Comparison of ENCODE assay signal across 1 cellular context in the genomic region with DNA sequence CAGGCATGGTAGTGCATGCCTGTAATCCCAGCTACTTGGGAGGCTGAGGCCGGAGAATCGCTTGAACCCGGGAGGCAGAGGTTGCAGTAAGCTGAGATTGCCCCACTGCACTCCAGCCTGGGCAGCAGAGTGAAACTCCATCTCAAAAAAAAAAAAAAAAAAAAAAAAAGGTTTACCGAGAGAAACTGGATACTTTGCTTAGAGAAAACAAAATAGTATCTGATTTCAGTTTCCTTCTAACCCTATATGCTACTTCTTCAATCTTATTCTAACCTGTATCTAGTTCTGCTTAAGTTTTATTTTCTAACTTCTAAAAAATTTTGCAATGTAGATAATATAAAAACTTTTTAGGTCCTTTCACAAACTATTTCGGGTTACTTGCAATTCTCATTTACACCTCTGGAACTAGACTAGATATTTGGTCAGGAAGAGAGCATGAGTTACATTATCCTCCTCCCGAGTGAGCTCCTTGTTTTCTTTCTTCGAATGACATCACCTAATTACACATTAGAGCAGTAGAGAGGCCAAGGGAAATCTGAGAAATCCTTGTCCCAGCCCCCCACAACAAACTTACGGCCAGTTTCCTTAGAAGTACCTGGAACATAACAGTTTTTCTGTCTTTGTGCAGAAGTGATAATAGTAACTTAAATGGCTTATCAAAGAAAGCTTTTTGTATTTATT.
TF ChIP-seq lines count a peak whose summit lies in the region.

No MANE protein-coding gene starts in this region.

TF ChIP-seq in GM23338, 12 proteins besides CTCF, POLR2A, EP300 and RAD21:
- TF ChIP-seq, protein P1, sequence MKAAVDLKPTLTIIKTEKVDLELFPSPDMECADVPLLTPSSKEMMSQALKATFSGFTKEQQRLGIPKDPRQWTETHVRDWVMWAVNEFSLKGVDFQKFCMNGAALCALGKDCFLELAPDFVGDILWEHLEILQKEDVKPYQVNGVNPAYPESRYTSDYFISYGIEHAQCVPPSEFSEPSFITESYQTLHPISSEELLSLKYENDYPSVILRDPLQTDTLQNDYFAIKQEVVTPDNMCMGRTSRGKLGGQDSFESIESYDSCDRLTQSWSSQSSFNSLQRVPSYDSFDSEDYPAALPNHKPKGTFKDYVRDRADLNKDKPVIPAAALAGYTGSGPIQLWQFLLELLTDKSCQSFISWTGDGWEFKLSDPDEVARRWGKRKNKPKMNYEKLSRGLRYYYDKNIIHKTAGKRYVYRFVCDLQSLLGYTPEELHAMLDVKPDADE (IDR thresholded peaks at IDR 0.05) = no peak
- no peak for TF ChIP-seq NANOG (IDR thresholded peaks at IDR 0.05; ENCODE audit: borderline replicate concordance)
- no peak for TF ChIP-seq ZNF331 (CRISPR knock-in tag; IDR thresholded peaks at IDR 0.05; ENCODE audit: low read depth)
- TF ChIP-seq EZH2phosphoT487 (IDR thresholded peaks at IDR 0.05; ENCODE audit: unreplicated experiment) = no peak
- no peak for TF ChIP-seq CREB1 (CRISPR knock-in tag; IDR thresholded peaks at IDR 0.05; ENCODE audit: low read depth)
- no peak for TF ChIP-seq STAT1 (IDR thresholded peaks at IDR 0.05; ENCODE audit: unreplicated experiment)
- TF ChIP-seq, protein P2, sequence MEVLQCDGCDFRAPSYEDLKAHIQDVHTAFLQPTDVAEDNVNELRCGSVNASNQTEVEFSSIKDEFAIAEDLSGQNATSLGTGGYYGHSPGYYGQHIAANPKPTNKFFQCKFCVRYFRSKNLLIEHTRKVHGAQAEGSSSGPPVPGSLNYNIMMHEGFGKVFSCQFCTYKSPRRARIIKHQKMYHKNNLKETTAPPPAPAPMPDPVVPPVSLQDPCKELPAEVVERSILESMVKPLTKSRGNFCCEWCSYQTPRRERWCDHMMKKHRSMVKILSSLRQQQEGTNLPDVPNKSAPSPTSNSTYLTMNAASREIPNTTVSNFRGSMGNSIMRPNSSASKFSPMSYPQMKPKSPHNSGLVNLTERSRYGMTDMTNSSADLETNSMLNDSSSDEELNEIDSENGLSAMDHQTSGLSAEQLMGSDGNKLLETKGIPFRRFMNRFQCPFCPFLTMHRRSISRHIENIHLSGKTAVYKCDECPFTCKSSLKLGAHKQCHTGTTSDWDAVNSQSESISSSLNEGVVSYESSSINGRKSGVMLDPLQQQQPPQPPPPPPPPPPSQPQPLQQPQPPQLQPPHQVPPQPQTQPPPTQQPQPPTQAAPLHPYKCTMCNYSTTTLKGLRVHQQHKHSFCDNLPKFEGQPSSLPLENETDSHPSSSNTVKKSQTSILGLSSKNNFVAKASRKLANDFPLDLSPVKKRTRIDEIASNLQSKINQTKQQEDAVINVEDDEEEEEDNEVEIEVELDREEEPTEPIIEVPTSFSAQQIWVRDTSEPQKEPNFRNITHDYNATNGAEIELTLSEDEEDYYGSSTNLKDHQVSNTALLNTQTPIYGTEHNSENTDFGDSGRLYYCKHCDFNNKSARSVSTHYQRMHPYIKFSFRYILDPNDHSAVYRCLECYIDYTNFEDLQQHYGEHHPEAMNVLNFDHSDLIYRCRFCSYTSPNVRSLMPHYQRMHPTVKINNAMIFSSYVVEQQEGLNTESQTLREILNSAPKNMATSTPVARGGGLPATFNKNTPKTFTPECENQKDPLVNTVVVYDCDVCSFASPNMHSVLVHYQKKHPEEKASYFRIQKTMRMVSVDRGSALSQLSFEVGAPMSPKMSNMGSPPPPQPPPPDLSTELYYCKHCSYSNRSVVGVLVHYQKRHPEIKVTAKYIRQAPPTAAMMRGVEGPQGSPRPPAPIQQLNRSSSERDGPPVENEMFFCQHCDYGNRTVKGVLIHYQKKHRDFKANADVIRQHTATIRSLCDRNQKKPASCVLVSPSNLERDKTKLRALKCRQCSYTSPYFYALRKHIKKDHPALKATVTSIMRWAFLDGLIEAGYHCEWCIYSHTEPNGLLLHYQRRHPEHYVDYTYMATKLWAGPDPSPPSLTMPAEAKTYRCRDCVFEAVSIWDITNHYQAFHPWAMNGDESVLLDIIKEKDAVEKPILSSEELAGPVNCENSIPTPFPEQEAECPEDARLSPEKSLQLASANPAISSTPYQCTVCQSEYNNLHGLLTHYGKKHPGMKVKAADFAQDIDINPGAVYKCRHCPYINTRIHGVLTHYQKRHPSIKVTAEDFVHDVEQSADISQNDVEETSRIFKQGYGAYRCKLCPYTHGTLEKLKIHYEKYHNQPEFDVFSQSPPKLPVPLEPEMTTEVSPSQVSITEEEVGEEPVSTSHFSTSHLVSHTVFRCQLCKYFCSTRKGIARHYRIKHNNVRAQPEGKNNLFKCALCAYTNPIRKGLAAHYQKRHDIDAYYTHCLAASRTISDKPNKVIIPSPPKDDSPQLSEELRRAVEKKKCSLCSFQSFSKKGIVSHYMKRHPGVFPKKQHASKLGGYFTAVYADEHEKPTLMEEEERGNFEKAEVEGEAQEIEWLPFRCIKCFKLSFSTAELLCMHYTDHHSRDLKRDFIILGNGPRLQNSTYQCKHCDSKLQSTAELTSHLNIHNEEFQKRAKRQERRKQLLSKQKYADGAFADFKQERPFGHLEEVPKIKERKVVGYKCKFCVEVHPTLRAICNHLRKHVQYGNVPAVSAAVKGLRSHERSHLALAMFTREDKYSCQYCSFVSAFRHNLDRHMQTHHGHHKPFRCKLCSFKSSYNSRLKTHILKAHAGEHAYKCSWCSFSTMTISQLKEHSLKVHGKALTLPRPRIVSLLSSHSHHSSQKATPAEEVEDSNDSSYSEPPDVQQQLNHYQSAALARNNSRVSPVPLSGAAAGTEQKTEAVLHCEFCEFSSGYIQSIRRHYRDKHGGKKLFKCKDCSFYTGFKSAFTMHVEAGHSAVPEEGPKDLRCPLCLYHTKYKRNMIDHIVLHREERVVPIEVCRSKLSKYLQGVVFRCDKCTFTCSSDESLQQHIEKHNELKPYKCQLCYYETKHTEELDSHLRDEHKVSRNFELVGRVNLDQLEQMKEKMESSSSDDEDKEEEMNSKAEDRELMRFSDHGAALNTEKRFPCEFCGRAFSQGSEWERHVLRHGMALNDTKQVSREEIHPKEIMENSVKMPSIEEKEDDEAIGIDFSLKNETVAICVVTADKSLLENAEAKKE (CRISPR knock-in tag; IDR thresholded peaks at IDR 0.05) = no peak
- TF ChIP-seq EZH2 (IDR thresholded peaks at IDR 0.05; ENCODE audit: low read depth, unreplicated experiment) = no peak
- no peak for TF ChIP-seq JUNB (IDR thresholded peaks at IDR 0.05; ENCODE audit: unreplicated experiment)
- TF ChIP-seq, protein P3, sequence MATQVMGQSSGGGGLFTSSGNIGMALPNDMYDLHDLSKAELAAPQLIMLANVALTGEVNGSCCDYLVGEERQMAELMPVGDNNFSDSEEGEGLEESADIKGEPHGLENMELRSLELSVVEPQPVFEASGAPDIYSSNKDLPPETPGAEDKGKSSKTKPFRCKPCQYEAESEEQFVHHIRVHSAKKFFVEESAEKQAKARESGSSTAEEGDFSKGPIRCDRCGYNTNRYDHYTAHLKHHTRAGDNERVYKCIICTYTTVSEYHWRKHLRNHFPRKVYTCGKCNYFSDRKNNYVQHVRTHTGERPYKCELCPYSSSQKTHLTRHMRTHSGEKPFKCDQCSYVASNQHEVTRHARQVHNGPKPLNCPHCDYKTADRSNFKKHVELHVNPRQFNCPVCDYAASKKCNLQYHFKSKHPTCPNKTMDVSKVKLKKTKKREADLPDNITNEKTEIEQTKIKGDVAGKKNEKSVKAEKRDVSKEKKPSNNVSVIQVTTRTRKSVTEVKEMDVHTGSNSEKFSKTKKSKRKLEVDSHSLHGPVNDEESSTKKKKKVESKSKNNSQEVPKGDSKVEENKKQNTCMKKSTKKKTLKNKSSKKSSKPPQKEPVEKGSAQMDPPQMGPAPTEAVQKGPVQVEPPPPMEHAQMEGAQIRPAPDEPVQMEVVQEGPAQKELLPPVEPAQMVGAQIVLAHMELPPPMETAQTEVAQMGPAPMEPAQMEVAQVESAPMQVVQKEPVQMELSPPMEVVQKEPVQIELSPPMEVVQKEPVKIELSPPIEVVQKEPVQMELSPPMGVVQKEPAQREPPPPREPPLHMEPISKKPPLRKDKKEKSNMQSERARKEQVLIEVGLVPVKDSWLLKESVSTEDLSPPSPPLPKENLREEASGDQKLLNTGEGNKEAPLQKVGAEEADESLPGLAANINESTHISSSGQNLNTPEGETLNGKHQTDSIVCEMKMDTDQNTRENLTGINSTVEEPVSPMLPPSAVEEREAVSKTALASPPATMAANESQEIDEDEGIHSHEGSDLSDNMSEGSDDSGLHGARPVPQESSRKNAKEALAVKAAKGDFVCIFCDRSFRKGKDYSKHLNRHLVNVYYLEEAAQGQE (IDR thresholded peaks at IDR 0.05; ENCODE audit: unreplicated experiment) = no peak
- TF ChIP-seq ZNF114 (CRISPR knock-in tag; IDR thresholded peaks at IDR 0.05) = no peak
